ENCODE assay signal across 18 cellular contexts in genomic region chr1:68149110-68149798, GRCh38.
"Had no signal": no experiment of that assay in that cellular context is flagged by ENCODE, and none has a peak within 500 bp of the region (broad histone marks: within the 10 kb centered on the region; RNA-seq: fewer than 3 reads in every experiment).

No MANE protein-coding gene starts in this region.

- H3K79me2 ChIP-seq: hepatocyte had no signal

- H3K4me3 Mint-ChIP-seq: activated CD4-positive, alpha-beta T cell treated with anti-CD3 and anti-CD28 coated beads, Interleukin-2, amount 10 ng/mL, durations not matched to agents 7 days and 5 days; activated T-cell treated with anti-CD3 and anti-CD28 coated beads, Interleukin-2, amount 50 U/mL, for 72 hours; natural killer cell treated with Interleukin-12 subunit alpha and Interleukin-12 subunit beta and Interleukin-15 and Interleukin-18, amount 100 ng/mL, for 72 hours had no signal

- ATAC-seq: activated naive CD4-positive, alpha-beta T cell treated with anti-CD3 and anti-CD28 coated beads, Interleukin-2, amount 50 U/mL, for 72 hours; activated T-cell treated with anti-CD3 and anti-CD28 coated beads, Interleukin-2, amount 50 U/mL, for 72 hours; body of pancreas; right lobe of liver had no signal

- H3K4me3 ChIP-seq: body of pancreas, hepatocyte, right lobe of liver, tibial nerve had no signal

- H3K4me1 Mint-ChIP-seq: activated CD4-positive, alpha-beta T cell treated with anti-CD3 and anti-CD28 coated beads, Interleukin-2, amount 10 ng/mL, durations not matched to agents 7 days and 5 days had no signal

- H3K27me3 ChIP-seq: body of pancreas, hepatocyte, right lobe of liver, tibial nerve had no signal

- H3K4me2 ChIP-seq: hepatocyte had no signal

- DNase-seq: activated CD4-positive, alpha-beta T cell treated with anti-CD3 and anti-CD28 coated beads, Interleukin-2, amount 10 ng/mL, durations not matched to agents 7 days and 5 days; activated CD8-positive, alpha-beta memory T cell treated with anti-CD3 and anti-CD28 coated beads, Interleukin-2, amount 50 U/mL, for 48 hours; activated gamma-delta T cell; activated T-cell treated with anti-CD3 and anti-CD28 coated beads, Interleukin-2, amount 50 U/mL, for 72 hours; amniotic stem cell; body of pancreas; central memory CD4-positive, alpha-beta T cell; effector CD8-positive, alpha-beta T cell; kidney; mesenchymal stem cell; nucleus accumbens; right lobe of liver; stimulated activated CD4-positive, alpha-beta T cell treated with anti-CD3 and anti-CD28 coated beads, Interleukin-1b, Interleukin-23, amount 100 ng/mL, for 48 hours had no signal

- H3K27ac ChIP-seq: hepatocyte, right lobe of liver, tibial nerve had no signal

- H3K27me3 Mint-ChIP-seq: activated CD4-positive, alpha-beta T cell treated with anti-CD3 and anti-CD28 coated beads, Interleukin-2, amount 10 ng/mL, durations not matched to agents 7 days and 5 days; natural killer cell treated with Interleukin-12 subunit alpha and Interleukin-12 subunit beta and Interleukin-15 and Interleukin-18, amount 100 ng/mL, for 72 hours; progenitor cell of endocrine pancreas had no signal

- H3K36me3 Mint-ChIP-seq: activated naive CD4-positive, alpha-beta T cell treated with anti-CD3 and anti-CD28 coated beads, Interleukin-2, amount 50 U/mL, for 72 hours; natural killer cell treated with Interleukin-12 subunit alpha and Interleukin-12 subunit beta and Interleukin-15 and Interleukin-18, amount 100 ng/mL, for 72 hours had no signal

- H3K9me3 Mint-ChIP-seq: activated CD4-positive, alpha-beta T cell treated with anti-CD3 and anti-CD28 coated beads, Interleukin-2, amount 10 ng/mL, durations not matched to agents 7 days and 5 days; activated naive CD4-positive, alpha-beta T cell treated with anti-CD3 and anti-CD28 coated beads, Interleukin-2, amount 50 U/mL, for 72 hours; activated T-cell treated with anti-CD3 and anti-CD28 coated beads, Interleukin-2, amount 50 U/mL, for 72 hours; natural killer cell treated with Interleukin-12 subunit alpha and Interleukin-12 subunit beta and Interleukin-15 and Interleukin-18, amount 100 ng/mL, for 72 hours had no signal

- H3K27ac Mint-ChIP-seq: activated CD4-positive, alpha-beta T cell treated with anti-CD3 and anti-CD28 coated beads, Interleukin-2, amount 10 ng/mL, durations not matched to agents 7 days and 5 days; activated naive CD4-positive, alpha-beta T cell treated with anti-CD3 and anti-CD28 coated beads, Interleukin-2, amount 50 U/mL, for 72 hours; activated T-cell treated with anti-CD3 and anti-CD28 coated beads, Interleukin-2, amount 50 U/mL, for 72 hours; natural killer cell treated with Interleukin-12 subunit alpha and Interleukin-12 subunit beta and Interleukin-15 and Interleukin-18, amount 100 ng/mL, for 72 hours; progenitor cell of endocrine pancreas had no signal

- H2AFZ ChIP-seq: hepatocyte had no signal

- H3K9me3 ChIP-seq: body of pancreas, right lobe of liver, tibial nerve had no signal
